10 cellular contexts compared by ENCODE assay signal in the genomic region with DNA sequence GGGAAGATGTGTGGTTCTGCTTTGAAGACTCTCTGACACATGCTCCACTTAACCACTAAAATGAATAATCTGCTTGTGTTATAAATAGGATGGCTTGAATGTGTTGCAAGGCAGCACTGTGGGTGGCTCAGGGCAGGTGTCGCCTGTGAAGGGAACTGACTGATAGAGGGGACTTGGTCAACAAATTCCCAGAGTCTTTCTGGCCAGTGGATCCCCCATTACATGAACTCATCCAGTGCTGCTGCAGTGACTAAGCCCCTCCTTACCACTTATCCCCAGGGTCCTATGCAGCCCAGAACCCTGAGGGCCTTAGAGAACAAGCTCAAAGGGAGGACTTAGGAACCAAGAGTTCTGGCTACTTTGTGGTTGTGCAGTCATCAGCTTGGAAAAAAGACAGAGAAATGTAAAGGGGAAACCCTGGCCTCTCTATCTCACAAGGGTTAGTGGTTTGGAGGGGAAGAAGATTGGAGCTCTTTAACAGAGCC.
DNase-seq lines count a peak whose midpoint lies in the region; ATAC-seq, FAIRE-seq and TF ChIP-seq lines count a peak whose summit lies in the region.
"Had no signal": no experiment of that assay in that cellular context is flagged by ENCODE, and none has a peak within 500 bp of the region (broad histone marks: within the 10 kb centered on the region; RNA-seq: fewer than 3 reads in every experiment).

No MANE protein-coding gene starts in this region.

- in situ Hi-C loops in ACHN (cut with HindIII; ENCODE audit: low pct_ligation_motif_present, low pct_unique_long_range_greater_than_20kb, low sequenced_read_pairs) (no loop called here), K562 (cut with MboI) (no loop called here), HAP-1 (cut with MboI; ENCODE audit: low sequenced_read_pairs) (no loop called here), GM13977 (cut with MboI; ENCODE audit: low pct_unique_long_range_greater_than_20kb, low sequenced_read_pairs, unreplicated experiment) (no loop called here)

- no peaks in the 10 kb centered on the region for H3K9me2 ChIP-seq in PC-9 (ENCODE audit: insufficient read depth)

- no peaks in the 10 kb centered on the region for H3K9me3 ChIP-seq in K562 (replicated peaks; ENCODE audit: control insufficient read depth, insufficient read depth, low read depth, low read length)
- no peaks in the 10 kb centered on the region; the same call in 1 of the 2 replicates for H3K9me3 ChIP-seq in HAP-1
- no peaks in the 10 kb centered on the region for H3K9me3 ChIP-seq in PC-9 (ENCODE audit: insufficient read depth, low read depth)
- H3K9me3 ChIP-seq: mucosa of descending colon had no signal

- peaks cover under 1 to 31% of the 10 kb centered on the region in 2 experiments; a peak in 4 of 5 replicates for H3K4me1 ChIP-seq in K562 (replicated peaks in 1 of 2; ENCODE audit: control insufficient read depth in 2 of 2, insufficient read depth in 2 of 2, low read length in 2 of 2)
- H3K4me1 ChIP-seq in HAP-1 = no peaks in the 10 kb centered on the region
- H3K4me1 ChIP-seq in PC-9 (replicated peaks; ENCODE audit: insufficient read depth) = 0 out of 2 replicates have a peak, but pooled peaks cover 6% of the 10 kb centered on the region

- TF ChIP-seq CTCF in K562 (IDR thresholded peaks at IDR 0.05 in 2 of 3, conservative IDR thresholded peaks at IDR 0.05 in 1 of 3; ENCODE audit: insufficient read depth in 2 of 3, low read depth in 1 of 3, low read length in 3 of 3) (no peak), GM13977 (IDR thresholded peaks at IDR 0.05; ENCODE audit: extremely low read depth, insufficient read depth, missing control alignments) (no peak), PC-9 (conservative IDR thresholded peaks at IDR 0.05) (no peak)

- H3K4me2 ChIP-seq in K562 (ENCODE audit: insufficient read depth, low read length) = no peak overlapping the region
- no peak overlapping the region for H3K4me2 ChIP-seq in PC-9

- no peak for TF ChIP-seq POLR2A in K562 (conservative IDR thresholded peaks at IDR 0.05)

- ATAC-seq in GM18511 (IDR thresholded peaks at IDR 0.05; ENCODE audit: unreplicated experiment) = peak; percentile 65
- ATAC-seq in HG03469 (IDR thresholded peaks at IDR 0.05; ENCODE audit: unreplicated experiment) = peak; percentile 42
- no peak; the same call in 2 of the 3 replicates for ATAC-seq in K562
- ATAC-seq in GM18520 (IDR thresholded peaks at IDR 0.05; ENCODE audit: unreplicated experiment) = no peak
- ATAC-seq: mucosa of descending colon had no signal

- POLR2A ChIA-PET in K562 (lab: Yijun Ruan, JAX) = interaction anchor here (1.1 kb wide), 1 partner anchor 9 kb away, joined by 3 read pairs; no protein-coding TSS in a partner anchor
- POLR2A ChIA-PET in PC-9 (lab: Charles Lee; ENCODE audit: unreplicated experiment) = interaction anchor here (0.6 kb wide), 1 partner anchor 19 kb away, joined by 11 read pairs; no protein-coding TSS in a partner anchor

- no peaks in the 10 kb centered on the region for H3F3A ChIP-seq in PC-9 (ENCODE audit: insufficient read depth, low read depth)

- no peaks in the 10 kb centered on the region for H3K9me1 ChIP-seq in K562 (ENCODE audit: control insufficient read depth, insufficient read depth, low read length)

- H2AFZ ChIP-seq in K562 (ENCODE audit: low read depth, low read length) (peak overlapping the region; percentile 55; the same call in 1 of the 2 replicates), PC-9 (no peak overlapping the region)

- H3K36me3 ChIP-seq in K562 (ENCODE audit: control insufficient read depth, insufficient read depth, low read length) (no peaks in the 10 kb centered on the region), HAP-1 (replicated peaks) (no peaks in the 10 kb centered on the region), PC-9 (ENCODE audit: low read depth) (no peaks in the 10 kb centered on the region)

- FAIRE-seq in K562 (lab: Jason Lieb, UNC) = peak; percentile 44

- no peak overlapping the region for H3K9ac ChIP-seq in K562 (ENCODE audit: insufficient read depth in 1 of 2, low read depth in 2 of 2, low read length in 2 of 2)

- DNase-seq in ACHN (peak; percentile 19), K562 (ENCODE audit: extremely low read depth in 1 of 4, low spot score in 3 of 4) (no peak), HAP-1 (ENCODE audit: low spot score in 2 of 2) (no peak), GM13977 (ENCODE audit: low spot score) (no peak), PC-9 (no peak)
- DNase-seq: DMS153, mucosa of descending colon had no signal

- H4K20me1 ChIP-seq in K562 (replicated peaks; ENCODE audit: control insufficient read depth, insufficient read depth, low read length) (no peaks in the 10 kb centered on the region), PC-9 (ENCODE audit: insufficient read depth) (no peaks in the 10 kb centered on the region)

- H3K27ac ChIP-seq in K562 (ENCODE audit: extremely low read depth, low read depth, low read length) (no peak overlapping the region), PC-9 (no peak overlapping the region)

- TF ChIP-seq EP300 in K562 (IDR thresholded peaks at IDR 0.05; ENCODE audit: low read length) = no peak

- no peak overlapping the region for H3K4me3 ChIP-seq in K562
- no peak overlapping the region for H3K4me3 ChIP-seq in HAP-1
- no peak overlapping the region for H3K4me3 ChIP-seq in PC-9
- H3K4me3 ChIP-seq: mucosa of descending colon had no signal

- no peak for TF ChIP-seq RAD21 in K562 (CRISPR knock-in tag; conservative IDR thresholded peaks at IDR 0.05 in 1 of 2, IDR thresholded peaks at IDR 0.05 in 1 of 2)

- 29% methylated on average over 1 of the region's 1 CpG for WGBS in K562 (ENCODE audit: insufficient coverage, low coverage, missing lambda C conversion rate)

- H3K27me3 ChIP-seq in K562 (ENCODE audit: control insufficient read depth in 2 of 2, insufficient read depth in 2 of 2, low read length in 2 of 2) (no peaks in the 10 kb centered on the region), HAP-1 (ENCODE audit: low read depth) (peaks cover 21% of the 10 kb centered on the region), PC-9 (ENCODE audit: insufficient read depth, low read depth) (no peaks in the 10 kb centered on the region)

- H3K79me2 ChIP-seq in K562 (ENCODE audit: control insufficient read depth, insufficient read depth, low read length) (no peaks in the 10 kb centered on the region), PC-9 (ENCODE audit: low read depth) (no peaks in the 10 kb centered on the region)

- CTCF ChIA-PET in K562 (lab: Yijun Ruan, JAX; ENCODE audit: low intra/inter-chr PET ratio) = interaction anchor here (0.7 kb wide), 1 partner anchor 424 kb away, joined by 3 read pairs; no protein-coding TSS in a partner anchor
- CTCF ChIA-PET in PC-9 (lab: Charles Lee) = no interaction called here

- no TSS peak for BruUV-seq in K562 (replicated peaks; lab: Mats Ljungman, UMichigan)
- no TSS peak for BruUV-seq in PC-9 (replicated peaks; lab: Mats Ljungman, UMichigan)

- intact Hi-C loops in K562 (cut with micrococcal nuclease) = no loop called here
- intact Hi-C loops in PC-9 (cut with micrococcal nuclease; ENCODE audit: unreplicated experiment) = no loop called here

TF ChIP-seq in K562, 482 proteins besides CTCF, POLR2A, EP300 and RAD21:
- TF ChIP-seq, protein P1, sequence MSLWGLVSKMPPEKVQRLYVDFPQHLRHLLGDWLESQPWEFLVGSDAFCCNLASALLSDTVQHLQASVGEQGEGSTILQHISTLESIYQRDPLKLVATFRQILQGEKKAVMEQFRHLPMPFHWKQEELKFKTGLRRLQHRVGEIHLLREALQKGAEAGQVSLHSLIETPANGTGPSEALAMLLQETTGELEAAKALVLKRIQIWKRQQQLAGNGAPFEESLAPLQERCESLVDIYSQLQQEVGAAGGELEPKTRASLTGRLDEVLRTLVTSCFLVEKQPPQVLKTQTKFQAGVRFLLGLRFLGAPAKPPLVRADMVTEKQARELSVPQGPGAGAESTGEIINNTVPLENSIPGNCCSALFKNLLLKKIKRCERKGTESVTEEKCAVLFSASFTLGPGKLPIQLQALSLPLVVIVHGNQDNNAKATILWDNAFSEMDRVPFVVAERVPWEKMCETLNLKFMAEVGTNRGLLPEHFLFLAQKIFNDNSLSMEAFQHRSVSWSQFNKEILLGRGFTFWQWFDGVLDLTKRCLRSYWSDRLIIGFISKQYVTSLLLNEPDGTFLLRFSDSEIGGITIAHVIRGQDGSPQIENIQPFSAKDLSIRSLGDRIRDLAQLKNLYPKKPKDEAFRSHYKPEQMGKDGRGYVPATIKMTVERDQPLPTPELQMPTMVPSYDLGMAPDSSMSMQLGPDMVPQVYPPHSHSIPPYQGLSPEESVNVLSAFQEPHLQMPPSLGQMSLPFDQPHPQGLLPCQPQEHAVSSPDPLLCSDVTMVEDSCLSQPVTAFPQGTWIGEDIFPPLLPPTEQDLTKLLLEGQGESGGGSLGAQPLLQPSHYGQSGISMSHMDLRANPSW (CRISPR knock-in tag; IDR thresholded peaks at IDR 0.05) = no peak
- peak; percentile 38; the same call in 1 of the 2 replicates for TF ChIP-seq MEF2A (IDR thresholded peaks at IDR 0.05; ENCODE audit: control insufficient read depth, low read depth, low read length)
- TF ChIP-seq, protein P2, sequence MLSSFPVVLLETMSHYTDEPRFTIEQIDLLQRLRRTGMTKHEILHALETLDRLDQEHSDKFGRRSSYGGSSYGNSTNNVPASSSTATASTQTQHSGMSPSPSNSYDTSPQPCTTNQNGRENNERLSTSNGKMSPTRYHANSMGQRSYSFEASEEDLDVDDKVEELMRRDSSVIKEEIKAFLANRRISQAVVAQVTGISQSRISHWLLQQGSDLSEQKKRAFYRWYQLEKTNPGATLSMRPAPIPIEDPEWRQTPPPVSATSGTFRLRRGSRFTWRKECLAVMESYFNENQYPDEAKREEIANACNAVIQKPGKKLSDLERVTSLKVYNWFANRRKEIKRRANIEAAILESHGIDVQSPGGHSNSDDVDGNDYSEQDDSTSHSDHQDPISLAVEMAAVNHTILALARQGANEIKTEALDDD (IDR thresholded peaks at IDR 0.05) = peak; percentile 21; the same call in 1 of the 2 replicates
- no peak for TF ChIP-seq MED1 (CRISPR knock-in tag; IDR thresholded peaks at IDR 0.05; ENCODE audit: borderline replicate concordance)
- no peak for TF ChIP-seq CEBPG (CRISPR knock-in tag; IDR thresholded peaks at IDR 0.05)
- 0 out of 4 replicates have a peak, but pooled peaks of 1 of the 2 experiments have one; percentile 29 for TF ChIP-seq CEBPG (tag; conservative IDR thresholded peaks at IDR 0.05 in 1 of 2, IDR thresholded peaks at IDR 0.05 in 1 of 2)
TF ChIP-seq in K562: peak in this region for 3.

Comparison
In these comparisons a context has a peak if more than half of its experiments do, and no peak if none do; other contexts are left out.
1. ATAC-seq: peak in GM18511 (single experiment) and HG03469 (single experiment); none in K562 (single experiment) and GM18520 (single experiment).